23 cellular contexts compared by ENCODE assay signal in genomic region chr6:10397756-10398438, GRCh38. TPM values are rescaled to one million over a fixed set of nuclear protein-coding genes. Genes with fewer than 3 reads are reported as not detected.
DNase-seq lines count a peak whose midpoint lies in the region; ATAC-seq and TF ChIP-seq lines count a peak whose summit lies in the region.
"Had no signal": no experiment of that assay in that cellular context is flagged by ENCODE, and none has a peak within 500 bp of the region (broad histone marks: within the 10 kb centered on the region; RNA-seq: fewer than 3 reads in every experiment).

No MANE protein-coding gene starts in this region.

- H3K4me3 Mint-ChIP-seq in progenitor cell of endocrine pancreas (ENCODE audit: low read depth), result no peak overlapping the region
- H3K4me3 Mint-ChIP-seq: activated CD8-positive, alpha-beta memory T cell treated with anti-CD3 and anti-CD28 coated beads, Interleukin-2, amount 10 ng/mL, durations not matched to agents 7 days and 5 days; activated naive CD4-positive, alpha-beta T cell treated with anti-CD3 and anti-CD28 coated beads, Interleukin-2, amount 50 U/mL, for 24 hours; activated T-helper 1 cell treated with anti-CD3 and anti-CD28 coated beads, Interleukin-12 subunit alpha, Interleukin-12 subunit beta, Interleukin-2, Interleukin-4 antibody, amounts not matched to agents 30 ng/mL and 10 ng/mL and 1 ng/mL, durations not matched to agents 14 hours and 24 hours and 36 hours had no signal

- peak; percentile 27 for ATAC-seq in esophagus mucosa
- ATAC-seq in GM18520 (IDR thresholded peaks at IDR 0.05; ENCODE audit: unreplicated experiment), result no peak
- ATAC-seq: activated CD8-positive, alpha-beta memory T cell treated with anti-CD3 and anti-CD28 coated beads, Interleukin-2, amount 10 ng/mL, durations not matched to agents 7 days and 5 days; left lung had no signal

- no peak for TF ChIP-seq CTCF in RWPE1 (conservative IDR thresholded peaks at IDR 0.05; ENCODE audit: low read depth)
- TF ChIP-seq CTCF in progenitor cell of endocrine pancreas (IDR thresholded peaks at IDR 0.05; ENCODE audit: unreplicated experiment), result no peak

- H3K27ac Mint-ChIP-seq in progenitor cell of endocrine pancreas, result peak overlapping the region; percentile 56
- H3K27ac Mint-ChIP-seq: activated CD8-positive, alpha-beta memory T cell treated with anti-CD3 and anti-CD28 coated beads, Interleukin-2, amount 10 ng/mL, durations not matched to agents 7 days and 5 days; activated naive CD4-positive, alpha-beta T cell treated with anti-CD3 and anti-CD28 coated beads, Interleukin-2, amount 50 U/mL, for 24 hours; activated T-helper 1 cell treated with anti-CD3 and anti-CD28 coated beads, Interleukin-12 subunit alpha, Interleukin-12 subunit beta, Interleukin-2, Interleukin-4 antibody, amounts not matched to agents 30 ng/mL and 10 ng/mL and 1 ng/mL, durations not matched to agents 14 hours and 24 hours and 36 hours had no signal

- peak; percentile 27 for DNase-seq in ELF-1 (ENCODE audit: low read depth, low spot score)
- no peak for DNase-seq in RWPE1 (ENCODE audit: low spot score)
- no peak for DNase-seq in progenitor cell of endocrine pancreas (ENCODE audit: low spot score, unreplicated experiment)
- no peak for DNase-seq in NCI-H146 treated with DMSO at 0.1 percent for 48 hours (lab: John Stamatoyannopoulos, UW; ENCODE audit: unreplicated experiment)
- no peak for DNase-seq in T-helper 9 cell
- DNase-seq in GM19240 (ENCODE audit: insufficient read length, low spot score), result no peak
- DNase-seq: ACHN; activated CD4-positive, alpha-beta T cell treated with anti-CD3 and anti-CD28 coated beads for 4 hours; activated CD8-positive, alpha-beta memory T cell treated with anti-CD3 and anti-CD28 coated beads, Interleukin-2, amount 10 ng/mL, durations not matched to agents 7 days and 5 days; C1 segment of cervical spinal cord; effector memory CD4-positive, alpha-beta T cell; Kasumi-1; left lung; NCI-H1092; NCI-H2081; NK-92 treated with Interleukin-12 subunit alpha and Interleukin-12 subunit beta, amount 100 ng/mL, for 24 hours; uterus had no signal

- H3K36me3 Mint-ChIP-seq in progenitor cell of endocrine pancreas (ENCODE audit: insufficient read depth), result no peaks in the 10 kb centered on the region
- H3K36me3 Mint-ChIP-seq: activated CD8-positive, alpha-beta memory T cell treated with anti-CD3 and anti-CD28 coated beads, Interleukin-2, amount 10 ng/mL, durations not matched to agents 7 days and 5 days had no signal

- peaks cover 99% of the 10 kb centered on the region for H3K27me3 Mint-ChIP-seq in progenitor cell of endocrine pancreas

- POLR2A ChIA-PET in RWPE1 (lab: Yijun Ruan, JAX; ENCODE audit: low non-redundant PET), result no interaction called here

- H3K9me3 Mint-ChIP-seq in progenitor cell of endocrine pancreas (ENCODE audit: low read depth), result no peaks in the 10 kb centered on the region
- H3K9me3 Mint-ChIP-seq: neural crest cell had no signal

- CTCF ChIA-PET in RWPE1 (lab: Yijun Ruan, JAX), result no interaction called here

- peaks cover 2% of the 10 kb centered on the region for H3K4me1 Mint-ChIP-seq in progenitor cell of endocrine pancreas (ENCODE audit: low read depth)
- H3K4me1 Mint-ChIP-seq: activated CD8-positive, alpha-beta memory T cell treated with anti-CD3 and anti-CD28 coated beads, Interleukin-2, amount 10 ng/mL, durations not matched to agents 7 days and 5 days had no signal

- peak overlapping the region; percentile 57 for H3K27ac ChIP-seq in RWPE1
- H3K27ac ChIP-seq: left lung, uterus had no signal

RNA-seq across cellular contexts. Expression of gene TFAP2A, which starts 17.0 kb away (rescaled TPM):
- total RNA-seq in esophagus mucosa, result 59.6 TPM
- total RNA-seq in progenitor cell of endocrine pancreas, result 4.7 and 10.0 TPM in 2 replicates
- total RNA-seq: activated T-helper 1 cell treated with anti-CD3 and anti-CD28 coated beads, Interleukin-12 subunit alpha, Interleukin-12 subunit beta, Interleukin-2, Interleukin-4 antibody, amounts not matched to agents 30 ng/mL and 10 ng/mL and 1 ng/mL, durations not matched to agents 14 hours and 24 hours and 36 hours; mononuclear cell had no signal
